In genomic region chr1:181206979-181207790, GRCh38 we compare ENCODE assay signal across 19 cellular contexts.
DNase-seq lines count a peak whose midpoint lies in the region; ATAC-seq and TF ChIP-seq lines count a peak whose summit lies in the region.
"Had no signal": no experiment of that assay in that cellular context is flagged by ENCODE, and none has a peak within 500 bp of the region (broad histone marks: within the 10 kb centered on the region; RNA-seq: fewer than 3 reads in every experiment).

No MANE protein-coding gene starts in this region.

- intact Hi-C loops in left ventricle myocardium superior (cut with micrococcal nuclease): no loop called here
- intact Hi-C loops in psoas muscle (cut with DNase I): no loop called here

- TF ChIP-seq CTCF in psoas muscle (IDR thresholded peaks at IDR 0.05) (no peak), WERI-Rb-1 (IDR thresholded peaks at IDR 0.05; ENCODE audit: low read depth, low read length) (no peak)

- H3K9me3 ChIP-seq in psoas muscle: no peaks in the 10 kb centered on the region
- H3K9me3 ChIP-seq in WERI-Rb-1 (ENCODE audit: severe bottlenecking): no peaks in the 10 kb centered on the region

- no peaks in the 10 kb centered on the region for H3K36me3 ChIP-seq in psoas muscle (ENCODE audit: insufficient read depth in 1 of 2, low read depth in 1 of 2)
- no peaks in the 10 kb centered on the region for H3K36me3 ChIP-seq in WERI-Rb-1

- WGBS in psoas muscle, 3 donors: 58 to 72% (median 68%) methylated on average over 16 to 19 of the region's 19 CpGs

- DNase-seq in activated CD8-positive, alpha-beta memory T cell treated with anti-CD3 and anti-CD28 coated beads for 24 hours: peak; percentile 38
- DNase-seq in activated CD8-positive, alpha-beta memory T cell treated with anti-CD3 and anti-CD28 coated beads, Interleukin-2, amount 10 ng/mL, durations not matched to agents 7 days and 5 days: no peak
- DNase-seq in cerebellar cortex (ENCODE audit: low spot score): peak; percentile 28
- no peak for DNase-seq in left ventricle myocardium superior
- DNase-seq in psoas muscle: no peak
- no peak for DNase-seq in stimulated activated CD8-positive, alpha-beta memory T cell treated with anti-CD3 and anti-CD28 coated beads, Interleukin-4, amount 100 ng/mL, for 48 hours
- no peak for DNase-seq in WERI-Rb-1
- DNase-seq: 8988T; CD4-positive, CD25-positive, alpha-beta regulatory T cell; DMS153; GF-D8; GM23248; NCI-H1105 treated with DMSO at 0.1 percent for 48 hours; NCI-H187; NCI-H2227 treated with DMSO at 0.1 percent for 48 hours; PC-3; RPMI8226 had no signal

- ATAC-seq in activated CD8-positive, alpha-beta memory T cell treated with anti-CD3 and anti-CD28 coated beads, Interleukin-2, amount 10 ng/mL, durations not matched to agents 7 days and 5 days: no peak
- peak; percentile 16 for ATAC-seq in left ventricle myocardium superior
- ATAC-seq in psoas muscle: peak in 3 of 4 donors; percentile 19 to 50 (median 48)
- no peak for ATAC-seq in HG02981 (IDR thresholded peaks at IDR 0.05; ENCODE audit: unreplicated experiment)
- ATAC-seq: K562, PC-3 had no signal

- no peaks in the 10 kb centered on the region for H3K36me3 Mint-ChIP-seq in activated CD8-positive, alpha-beta memory T cell treated with anti-CD3 and anti-CD28 coated beads, Interleukin-2, amount 10 ng/mL, durations not matched to agents 7 days and 5 days
- H3K36me3 Mint-ChIP-seq: CD4-positive, CD25-positive, alpha-beta regulatory T cell had no signal

- no peak overlapping the region for H3K27ac Mint-ChIP-seq in activated CD8-positive, alpha-beta memory T cell treated with anti-CD3 and anti-CD28 coated beads, Interleukin-2, amount 10 ng/mL, durations not matched to agents 7 days and 5 days

- no peak overlapping the region for H3K27ac ChIP-seq in psoas muscle
- H3K27ac ChIP-seq in WERI-Rb-1: no peak overlapping the region
- H3K27ac ChIP-seq: GM23248 had no signal

- H3K27me3 ChIP-seq in psoas muscle (ENCODE audit: insufficient read depth in 3 of 3, low read length in 2 of 3): no peaks in the 10 kb centered on the region
- H3K27me3 ChIP-seq in WERI-Rb-1 (ENCODE audit: insufficient read depth, low read depth, severe bottlenecking): no peaks in the 10 kb centered on the region

- peaks cover 22% of the 10 kb centered on the region for H3K4me1 ChIP-seq in psoas muscle

- peaks cover 17% of the 10 kb centered on the region for H3K27me3 Mint-ChIP-seq in activated CD8-positive, alpha-beta memory T cell treated with anti-CD3 and anti-CD28 coated beads, Interleukin-2, amount 10 ng/mL, durations not matched to agents 7 days and 5 days

- CTCF ChIA-PET in activated CD8-positive, alpha-beta memory T cell treated with anti-CD3 and anti-CD28 coated beads, Interleukin-2, amount 10 ng/mL, durations not matched to agents 7 days and 5 days (lab: Charles Lee): interaction anchor here (1.2 to 1.6 kb wide), 3 partner anchors 16 to 218 kb away, joined by 3 read pairs; no protein-coding TSS in a partner anchor

- H3K4me3 Mint-ChIP-seq in activated CD8-positive, alpha-beta memory T cell treated with anti-CD3 and anti-CD28 coated beads, Interleukin-2, amount 10 ng/mL, durations not matched to agents 7 days and 5 days: no peak overlapping the region
- H3K4me3 Mint-ChIP-seq: CD4-positive, CD25-positive, alpha-beta regulatory T cell had no signal

- no peak overlapping the region for H3K4me3 ChIP-seq in psoas muscle
- no peak overlapping the region for H3K4me3 ChIP-seq in WERI-Rb-1 (ENCODE audit: low read depth, low read length)
- H3K4me3 ChIP-seq: GM23248, K562 had no signal

- no peaks in the 10 kb centered on the region for H3K9me3 Mint-ChIP-seq in activated CD8-positive, alpha-beta memory T cell treated with anti-CD3 and anti-CD28 coated beads, Interleukin-2, amount 10 ng/mL, durations not matched to agents 7 days and 5 days (ENCODE audit: low read depth)

- H3K4me1 Mint-ChIP-seq in activated CD8-positive, alpha-beta memory T cell treated with anti-CD3 and anti-CD28 coated beads, Interleukin-2, amount 10 ng/mL, durations not matched to agents 7 days and 5 days: no peaks in the 10 kb centered on the region

Comparison
In these comparisons a context has a peak if more than half of its experiments do, and no peak if none do; other contexts are left out.
1. DNase-seq: peak in activated CD8-positive, alpha-beta memory T cell treated with anti-CD3 and anti-CD28 coated beads for 24 hours (single experiment) and cerebellar cortex (single experiment); none in activated CD8-positive, alpha-beta memory T cell treated with anti-CD3 and anti-CD28 coated beads, Interleukin-2, amount 10 ng/mL, durations not matched to agents 7 days and 5 days (single experiment), left ventricle myocardium superior (single experiment), psoas muscle (0 of 2), stimulated activated CD8-positive, alpha-beta memory T cell treated with anti-CD3 and anti-CD28 coated beads, Interleukin-4, amount 100 ng/mL, for 48 hours (single experiment) and WERI-Rb-1 (single experiment).
2. ATAC-seq: peak in left ventricle myocardium superior (single experiment) and psoas muscle (3 of 4); none in activated CD8-positive, alpha-beta memory T cell treated with anti-CD3 and anti-CD28 coated beads, Interleukin-2, amount 10 ng/mL, durations not matched to agents 7 days and 5 days (single experiment) and HG02981 (single experiment).